ENCODE assay signal across 10 cellular contexts in the genomic region with DNA sequence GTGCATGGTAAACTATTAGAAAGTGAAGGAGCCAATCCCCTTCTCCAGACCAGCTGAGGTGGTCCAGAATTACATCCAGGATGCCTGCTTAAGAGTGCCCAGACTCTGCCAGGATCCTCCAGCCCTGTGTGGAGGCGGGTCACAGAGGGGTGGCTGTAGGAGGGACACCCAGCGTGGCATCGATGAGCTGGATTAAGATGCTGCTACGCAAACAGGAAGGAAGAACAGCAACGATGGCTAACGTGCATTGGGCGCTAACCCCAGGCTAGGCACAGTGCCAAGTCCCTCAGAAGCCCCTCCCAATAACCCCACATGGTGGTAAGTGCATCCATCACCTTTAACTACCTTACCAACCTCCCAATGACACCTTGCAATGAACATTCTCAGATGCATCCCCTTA.
A peak's percentile ranks its signal among the peaks of the same experiment; 100 is the strongest.
DNase-seq lines count a peak whose midpoint lies in the region; ATAC-seq and TF ChIP-seq lines count a peak whose summit lies in the region.
"Had no signal": no experiment of that assay in that cellular context is flagged by ENCODE, and none has a peak within 500 bp of the region (broad histone marks: within the 10 kb centered on the region; RNA-seq: fewer than 3 reads in every experiment).

No MANE protein-coding gene starts in this region.

- peaks cover 3 to 52% (median 47%) of the 10 kb centered on the region in 10 experiments; a peak in 19 of 20 replicates for H3K4me1 ChIP-seq in BLaER1 treated with 17β-estradiol and CSF1 and Interleukin-3, amounts not matched to agents 10 nM and 100 nM
- no peaks in the 10 kb centered on the region for H3K4me1 ChIP-seq in body of pancreas
- H3K4me1 ChIP-seq: BE2C had no signal

- no peak for TF ChIP-seq CTCF in body of pancreas (IDR thresholded peaks at IDR 0.05)

- peak; percentile 96 for DNase-seq in NCI-H69 (lab: John Stamatoyannopoulos, UW)
- DNase-seq in activated T-cell treated with anti-CD3 and anti-CD28 coated beads, Interleukin-2, amount 50 U/mL, for 72 hours = peak; percentile 35 to 62
- DNase-seq in immature natural killer cell = peak; percentile 58 to 73 (median 60)
- no peak for DNase-seq in body of pancreas
- no peak for DNase-seq in COLO668 (lab: John Stamatoyannopoulos, UW; ENCODE audit: unreplicated experiment)
- no peak for DNase-seq in hypothalamus (lab: John Stamatoyannopoulos, UW)
- no peak for DNase-seq in C1 segment of cervical spinal cord (lab: John Stamatoyannopoulos, UW)
- DNase-seq: BE2C, left cardiac atrium had no signal

- H3K4me1 Mint-ChIP-seq in activated T-cell treated with anti-CD3 and anti-CD28 coated beads, Interleukin-2, amount 50 U/mL, for 72 hours (ENCODE audit: low read depth) = peaks cover 46% of the 10 kb centered on the region
- H3K4me1 Mint-ChIP-seq in immature natural killer cell = peaks cover 66 to 84% of the 10 kb centered on the region in 2 donors

- H3K27me3 ChIP-seq in BLaER1 treated with 17β-estradiol and CSF1 and Interleukin-3, amounts not matched to agents 10 nM and 100 nM = no peaks in the 10 kb centered on the region
- H3K27me3 ChIP-seq in body of pancreas = no peaks in the 10 kb centered on the region
- H3K27me3 ChIP-seq: BE2C had no signal

- peak overlapping the region; percentile 21 to 71 for H3K4me3 Mint-ChIP-seq in activated T-cell treated with anti-CD3 and anti-CD28 coated beads, Interleukin-2, amount 50 U/mL, for 72 hours
- H3K4me3 Mint-ChIP-seq in immature natural killer cell = peak overlapping the region; percentile 60 to 79 (median 75)

- H3K27ac ChIP-seq in BLaER1 treated with 17β-estradiol and CSF1 and Interleukin-3, amounts not matched to agents 10 nM and 100 nM = 0 out of 22 replicates have a peak overlapping the region, but pooled peaks of 1 of the 11 experiments have one; percentile 6
- H3K27ac ChIP-seq in body of pancreas = no peak overlapping the region

- no peak overlapping the region for H3K4me3 ChIP-seq in BLaER1 treated with 17β-estradiol and CSF1 and Interleukin-3, amounts not matched to agents 10 nM and 100 nM
- no peak overlapping the region for H3K4me3 ChIP-seq in body of pancreas

- H3K27me3 Mint-ChIP-seq in activated T-cell treated with anti-CD3 and anti-CD28 coated beads, Interleukin-2, amount 50 U/mL, for 72 hours (ENCODE audit: low read depth) = no peaks in the 10 kb centered on the region
- peaks cover 0 to 6% (median 5%) of the 10 kb centered on the region in 3 donors for H3K27me3 Mint-ChIP-seq in immature natural killer cell (ENCODE audit: low read depth in 3 of 3)

- peaks cover 0 to 13% (median 7%) of the 10 kb centered on the region in 11 experiments; a peak in 11 of 22 replicates for H3K9me3 ChIP-seq in BLaER1 treated with 17β-estradiol and CSF1 and Interleukin-3, amounts not matched to agents 10 nM and 100 nM (replicated peaks in 1 of 11)
- H3K9me3 ChIP-seq in body of pancreas = no peaks in the 10 kb centered on the region
- H3K9me3 ChIP-seq: BE2C had no signal

- H3K36me3 Mint-ChIP-seq in activated T-cell treated with anti-CD3 and anti-CD28 coated beads, Interleukin-2, amount 50 U/mL, for 72 hours (ENCODE audit: insufficient read depth in 2 of 2) = peaks cover 1 to 10% of the 10 kb centered on the region in 2 donors
- peaks cover 0 to 5% (median 0%) of the 10 kb centered on the region in 3 donors for H3K36me3 Mint-ChIP-seq in immature natural killer cell

- peaks cover 4 to 50% (median 29%) of the 10 kb centered on the region in 11 experiments; a peak in 15 of 22 replicates for H3K36me3 ChIP-seq in BLaER1 treated with 17β-estradiol and CSF1 and Interleukin-3, amounts not matched to agents 10 nM and 100 nM
- H3K36me3 ChIP-seq in body of pancreas (replicated peaks in 1 of 2; ENCODE audit: insufficient read depth in 1 of 2, low read depth in 2 of 2) = no peaks in the 10 kb centered on the region
- H3K36me3 ChIP-seq: BE2C had no signal

- no peak overlapping the region for H3K9ac ChIP-seq in BLaER1 treated with 17β-estradiol and CSF1 and Interleukin-3, amounts not matched to agents 10 nM and 100 nM

- H3K4me2 ChIP-seq in BLaER1 treated with 17β-estradiol and CSF1 and Interleukin-3, amounts not matched to agents 10 nM and 100 nM = peak overlapping the region; percentile 4 to 48 (median 29); a peak in 11 of 22 replicates

- WGBS in body of pancreas, 2 donors = 53 to 69% methylated on average over 7 of the region's 7 CpGs

- peak; percentile 40 to 62 for ATAC-seq in activated T-cell treated with anti-CD3 and anti-CD28 coated beads, Interleukin-2, amount 50 U/mL, for 72 hours (replicated peaks in 1 of 2)
- ATAC-seq in body of pancreas = no peak

- H4K20me1 ChIP-seq in BLaER1 treated with 17β-estradiol and CSF1 and Interleukin-3, amounts not matched to agents 10 nM and 100 nM = peaks cover 0 to 11% (median 0%) of the 10 kb centered on the region in 11 experiments; a peak in 2 of 22 replicates

- H3K9me3 Mint-ChIP-seq in activated T-cell treated with anti-CD3 and anti-CD28 coated beads, Interleukin-2, amount 50 U/mL, for 72 hours = peaks cover 0 to 3% of the 10 kb centered on the region in 2 donors
- H3K9me3 Mint-ChIP-seq in immature natural killer cell = no peaks in the 10 kb centered on the region

- intact Hi-C loops in body of pancreas (cut with DNase I) = no loop called here

- TF ChIP-seq POLR2A in body of pancreas (IDR thresholded peaks at IDR 0.05) = no peak

- H3K27ac Mint-ChIP-seq in activated T-cell treated with anti-CD3 and anti-CD28 coated beads, Interleukin-2, amount 50 U/mL, for 72 hours = peak overlapping the region; percentile 41
- H3K27ac Mint-ChIP-seq in immature natural killer cell = peak overlapping the region; percentile 75 to 99 (median 92)

Comparison
In these comparisons a context has a peak if more than half of its experiments do, and no peak if none do; other contexts are left out.
1. DNase-seq: peak in NCI-H69 (single experiment), activated T-cell treated with anti-CD3 and anti-CD28 coated beads, Interleukin-2, amount 50 U/mL, for 72 hours (2 of 2) and immature natural killer cell (3 of 3); none in body of pancreas (0 of 4), COLO668 (single experiment), hypothalamus (0 of 51) and C1 segment of cervical spinal cord (0 of 14).